Comparison of ENCODE assay signal across 23 cellular contexts in genomic region chr2:25929789-25930473, GRCh38.
"Had no signal": no experiment of that assay in that cellular context is flagged by ENCODE, and none has a peak within 500 bp of the region (broad histone marks: within the 10 kb centered on the region; RNA-seq: fewer than 3 reads in every experiment).

No MANE protein-coding gene starts in this region.

- H3K27me3 Mint-ChIP-seq: memory B cell; naive thymus-derived CD4-positive, alpha-beta T cell; natural killer cell treated with Interleukin-12 subunit alpha and Interleukin-12 subunit beta and Interleukin-15 and Interleukin-18, amount 100 ng/mL, for 72 hours; stimulated activated naive CD8-positive, alpha-beta T cell treated with anti-CD3 and anti-CD28 coated beads, Interleukin-15, Interleukin-2, amounts not matched to agents 100 ng/mL and 50 ng/mL, for 24 hours; type B pancreatic cell had no signal

- H3K4me1 Mint-ChIP-seq: memory B cell; naive thymus-derived CD4-positive, alpha-beta T cell had no signal

- H3K27ac ChIP-seq: left lung, pancreas, prostate gland, spleen, tibial nerve, uterus had no signal

- H3K4me3 ChIP-seq: left lung, lung, mucosa of descending colon, pancreas, prostate gland, spleen, tibial nerve, uterus had no signal

- DNase-seq: hippocampal formation; left colon; left lung; midbrain; mucosa of descending colon; naive thymus-derived CD4-positive, alpha-beta T cell; pancreas; retina; right cardiac atrium; small intestine; spleen; stimulated activated CD4-positive, alpha-beta T cell treated with anti-CD3 and anti-CD28 coated beads, Interleukin-4, amount 100 ng/mL, for 24 hours; stimulated activated naive CD4-positive, alpha-beta T cell; uterus had no signal

- H3K27ac Mint-ChIP-seq: memory B cell; naive thymus-derived CD4-positive, alpha-beta T cell; natural killer cell treated with Interleukin-12 subunit alpha and Interleukin-12 subunit beta and Interleukin-15 and Interleukin-18, amount 100 ng/mL, for 72 hours; stimulated activated effector memory CD8-positive, alpha-beta T cell treated with anti-CD3 and anti-CD28 coated beads, Interleukin-12 subunit alpha, Interleukin-12 subunit beta, amount 100 ng/mL, for 72 hours; stimulated activated naive CD8-positive, alpha-beta T cell treated with anti-CD3 and anti-CD28 coated beads, Interleukin-15, Interleukin-2, amounts not matched to agents 100 ng/mL and 50 ng/mL, for 24 hours; type B pancreatic cell had no signal

- H3K36me3 Mint-ChIP-seq: natural killer cell treated with Interleukin-12 subunit alpha and Interleukin-12 subunit beta and Interleukin-15 and Interleukin-18, amount 100 ng/mL, for 72 hours; stimulated activated effector memory CD8-positive, alpha-beta T cell treated with anti-CD3 and anti-CD28 coated beads, Interleukin-12 subunit alpha, Interleukin-12 subunit beta, amount 100 ng/mL, for 72 hours had no signal

- H3K9me3 Mint-ChIP-seq: memory B cell; naive thymus-derived CD4-positive, alpha-beta T cell; natural killer cell treated with Interleukin-12 subunit alpha and Interleukin-12 subunit beta and Interleukin-15 and Interleukin-18, amount 100 ng/mL, for 72 hours; stimulated activated effector memory CD8-positive, alpha-beta T cell treated with anti-CD3 and anti-CD28 coated beads, Interleukin-12 subunit alpha, Interleukin-12 subunit beta, amount 100 ng/mL, for 72 hours; stimulated activated naive CD8-positive, alpha-beta T cell treated with anti-CD3 and anti-CD28 coated beads, Interleukin-15, Interleukin-2, amounts not matched to agents 100 ng/mL and 50 ng/mL, for 24 hours; type B pancreatic cell had no signal

- H3K9me3 ChIP-seq: left lung, mucosa of descending colon, pancreas, prostate gland, spleen, tibial nerve, uterus had no signal

- H3K4me3 Mint-ChIP-seq: memory B cell; naive thymus-derived CD4-positive, alpha-beta T cell; natural killer cell treated with Interleukin-12 subunit alpha and Interleukin-12 subunit beta and Interleukin-15 and Interleukin-18, amount 100 ng/mL, for 72 hours; stimulated activated effector memory CD8-positive, alpha-beta T cell treated with anti-CD3 and anti-CD28 coated beads, Interleukin-12 subunit alpha, Interleukin-12 subunit beta, amount 100 ng/mL, for 72 hours; stimulated activated naive CD8-positive, alpha-beta T cell treated with anti-CD3 and anti-CD28 coated beads, Interleukin-15, Interleukin-2, amounts not matched to agents 100 ng/mL and 50 ng/mL, for 24 hours; type B pancreatic cell had no signal

- H3K36me3 ChIP-seq: pancreas, prostate gland, uterus had no signal

- H3K27me3 ChIP-seq: left lung, pancreas, spleen, tibial nerve, uterus had no signal

- H3K4me1 ChIP-seq: left lung, pancreas, prostate gland, spleen, tibial nerve, uterus had no signal

- ATAC-seq: left colon; left lung; mucosa of descending colon; naive thymus-derived CD4-positive, alpha-beta T cell; natural killer cell treated with Interleukin-12 subunit alpha and Interleukin-12 subunit beta and Interleukin-15 and Interleukin-18, amount 100 ng/mL, for 72 hours; pancreas; right cardiac atrium; sciatic nerve; stimulated activated effector memory CD8-positive, alpha-beta T cell treated with anti-CD3 and anti-CD28 coated beads, Interleukin-12 subunit alpha, Interleukin-12 subunit beta, amount 100 ng/mL, for 72 hours had no signal
